Comparison of ENCODE assay signal across 1 cellular context in genomic region chr14:89231426-89232113, GRCh38.
TF ChIP-seq lines count a peak whose summit lies in the region.

No MANE protein-coding gene starts in this region.

TF ChIP-seq in HepG2, 621 proteins besides CTCF, POLR2A, EP300 and RAD21 (continued from another document):
- peak; percentile 62 for TF ChIP-seq ZNF687 (CRISPR knock-in tag; IDR thresholded peaks at IDR 0.05)
- peak; percentile 35; the same call in 1 of the 2 replicates for TF ChIP-seq ZNF225 (CRISPR knock-in tag; IDR thresholded peaks at IDR 0.05)
- TF ChIP-seq NPAS2 (CRISPR knock-in tag; IDR thresholded peaks at IDR 0.05; ENCODE audit: borderline replicate concordance): no peak
- peak; percentile 50; the same call in 1 of the 2 replicates for TF ChIP-seq ZBTB38 (CRISPR knock-in tag; IDR thresholded peaks at IDR 0.05)
- TF ChIP-seq PHF20 (CRISPR knock-in tag; IDR thresholded peaks at IDR 0.05): 0 out of 2 replicates have a peak, but pooled peaks have one; percentile 24
